17 cellular contexts compared by ENCODE assay signal in the genomic region with DNA sequence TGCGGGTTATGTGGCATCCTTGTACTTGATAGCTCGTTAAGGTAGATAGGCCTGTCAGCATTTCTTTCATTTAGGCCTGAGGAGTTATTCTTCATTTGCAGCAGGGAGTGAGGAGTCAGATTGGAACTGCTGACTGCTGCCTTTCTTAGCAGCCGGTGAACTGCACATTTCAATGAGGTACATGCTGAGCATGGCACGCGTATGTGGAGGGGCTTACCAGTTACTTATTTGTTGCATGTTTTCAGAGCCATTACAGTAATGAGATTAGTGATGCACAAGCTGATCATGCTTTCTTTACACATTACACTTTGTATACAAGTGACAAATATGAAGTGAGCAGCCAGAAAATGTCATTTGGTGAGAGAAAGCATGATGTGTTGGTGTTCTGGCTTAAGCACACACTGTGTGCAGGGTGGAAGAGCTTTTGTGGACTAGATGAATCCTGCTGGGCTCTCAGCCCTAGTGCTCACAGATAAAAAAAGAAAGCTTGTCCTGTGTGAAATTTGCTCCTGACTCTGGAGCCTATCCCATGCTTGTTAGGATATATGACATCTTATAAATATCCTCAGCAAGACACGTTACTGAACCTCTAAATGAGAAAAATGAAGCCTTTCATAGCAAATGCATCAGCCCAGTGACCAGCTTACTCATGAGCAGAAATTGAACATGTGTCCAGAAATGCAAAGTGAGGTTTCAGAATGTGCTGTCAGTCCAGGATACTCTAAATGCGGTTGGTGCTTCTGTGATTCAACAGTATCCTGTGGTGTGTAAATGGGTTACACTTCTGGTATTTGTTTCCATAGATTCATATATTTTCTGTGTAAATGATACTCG.
A peak's percentile ranks its signal among the peaks of the same experiment; 100 is the strongest.
DNase-seq lines count a peak whose midpoint lies in the region; ATAC-seq and TF ChIP-seq lines count a peak whose summit lies in the region.
"Had no signal": no experiment of that assay in that cellular context is flagged by ENCODE, and none has a peak within 500 bp of the region (broad histone marks: within the 10 kb centered on the region; RNA-seq: fewer than 3 reads in every experiment).

No MANE protein-coding gene starts in this region.

- TF ChIP-seq POLR2A in body of pancreas (IDR thresholded peaks at IDR 0.05) = no peak

- 65 to 72% methylated on average over 8 of the region's 8 CpGs for WGBS in body of pancreas, 2 donors

- H3K27ac Mint-ChIP-seq in WTC11 (peak overlapping the region; percentile 6; the same call in 1 of the 2 replicates), endothelial cell (ENCODE audit: unreplicated experiment) (no peak overlapping the region)
- H3K27ac Mint-ChIP-seq in naive thymus-derived CD4-positive, alpha-beta T cell = no peak overlapping the region
- H3K27ac Mint-ChIP-seq: activated naive CD8-positive, alpha-beta T cell treated with anti-CD3 and anti-CD28 coated beads, Interleukin-2, amount 10 ng/mL, durations not matched to agents 7 days and 5 days; activated T-cell treated with anti-CD3 and anti-CD28 coated beads, Interleukin-2, amount 50 U/mL, for 24 hours had no signal

- H3K4me3 ChIP-seq in naive thymus-derived CD4-positive, alpha-beta T cell (ENCODE audit: low read length) = no peak overlapping the region
- H3K4me3 ChIP-seq in body of pancreas = no peak overlapping the region
- H3K4me3 ChIP-seq: left lung, prostate gland had no signal

- CTCF ChIA-PET in WTC11 (lab: Charles Lee) = no interaction called here
- CTCF ChIA-PET in naive thymus-derived CD4-positive, alpha-beta T cell (lab: Charles Lee) = no interaction called here

- no peak overlapping the region for H3K27ac ChIP-seq in naive thymus-derived CD4-positive, alpha-beta T cell (ENCODE audit: low read depth, low read length)
- no peak overlapping the region for H3K27ac ChIP-seq in body of pancreas
- H3K27ac ChIP-seq: left lung, prostate gland had no signal

- H3K36me3 Mint-ChIP-seq in WTC11 (no peaks in the 10 kb centered on the region; the same call in 1 of the 2 replicates), endothelial cell (ENCODE audit: low read depth, unreplicated experiment) (no peaks in the 10 kb centered on the region)
- no peaks in the 10 kb centered on the region for H3K36me3 Mint-ChIP-seq in naive thymus-derived CD4-positive, alpha-beta T cell
- H3K36me3 Mint-ChIP-seq: activated naive CD8-positive, alpha-beta T cell treated with anti-CD3 and anti-CD28 coated beads, Interleukin-2, amount 10 ng/mL, durations not matched to agents 7 days and 5 days had no signal

- TF ChIP-seq CTCF in WTC11 (IDR thresholded peaks at IDR 0.05) (no peak), body of pancreas (IDR thresholded peaks at IDR 0.05) (no peak), endothelial cell (IDR thresholded peaks at IDR 0.05; ENCODE audit: unreplicated experiment) (no peak)

- no peaks in the 10 kb centered on the region for H3K4me1 ChIP-seq in naive thymus-derived CD4-positive, alpha-beta T cell (ENCODE audit: control insufficient read depth in 2 of 2, insufficient read depth in 2 of 2, low read length in 2 of 2)
- H3K4me1 ChIP-seq in body of pancreas = no peaks in the 10 kb centered on the region
- H3K4me1 ChIP-seq: left lung, prostate gland had no signal

- ATAC-seq in GM18520 (IDR thresholded peaks at IDR 0.05; ENCODE audit: unreplicated experiment) (peak; percentile 98), GM21423 (IDR thresholded peaks at IDR 0.05; ENCODE audit: unreplicated experiment) (peak; percentile 59), HG03039 (IDR thresholded peaks at IDR 0.05; ENCODE audit: unreplicated experiment) (peak; percentile 97), WTC11 (peak; percentile 56), body of pancreas (no peak)
- ATAC-seq in naive thymus-derived CD4-positive, alpha-beta T cell = no peak
- ATAC-seq: left lung had no signal

- DNase-seq in WTC11 (ENCODE audit: low spot score) (no peak), body of pancreas (no peak), endothelial cell (ENCODE audit: low spot score) (no peak), AML-193 (lab: John Stamatoyannopoulos, UW) (no peak)
- no peak for DNase-seq in naive thymus-derived CD4-positive, alpha-beta T cell
- DNase-seq: activated CD4-positive, alpha-beta T cell treated with anti-CD3 and anti-CD28 coated beads for 48 hours; activated naive CD8-positive, alpha-beta T cell treated with anti-CD3 and anti-CD28 coated beads, Interleukin-2, amount 10 ng/mL, durations not matched to agents 7 days and 5 days; activated T-cell treated with anti-CD3 and anti-CD28 coated beads, Interleukin-2, amount 50 U/mL, for 24 hours; central memory CD4-positive, alpha-beta T cell; left lung; NCI-H2171; SIG-M5; T1000 had no signal

- no peaks in the 10 kb centered on the region for H3K9me3 ChIP-seq in naive thymus-derived CD4-positive, alpha-beta T cell (ENCODE audit: control insufficient read depth in 2 of 3, low read length in 3 of 3)
- no peaks in the 10 kb centered on the region for H3K9me3 ChIP-seq in body of pancreas
- H3K9me3 ChIP-seq: prostate gland had no signal

- intact Hi-C loops in naive thymus-derived CD4-positive, alpha-beta T cell (cut with micrococcal nuclease) = no loop called here
- intact Hi-C loops in body of pancreas (cut with DNase I) = no loop called here

- H3K27me3 Mint-ChIP-seq in WTC11 (ENCODE audit: low read depth) (no peaks in the 10 kb centered on the region; the same call in 1 of the 2 replicates), endothelial cell (ENCODE audit: unreplicated experiment) (peaks cover 1% of the 10 kb centered on the region)
- H3K27me3 Mint-ChIP-seq in naive thymus-derived CD4-positive, alpha-beta T cell = no peaks in the 10 kb centered on the region
- H3K27me3 Mint-ChIP-seq: activated naive CD8-positive, alpha-beta T cell treated with anti-CD3 and anti-CD28 coated beads, Interleukin-2, amount 10 ng/mL, durations not matched to agents 7 days and 5 days; activated T-cell treated with anti-CD3 and anti-CD28 coated beads, Interleukin-2, amount 50 U/mL, for 24 hours had no signal

- H3K36me3 ChIP-seq in naive thymus-derived CD4-positive, alpha-beta T cell (ENCODE audit: control insufficient read depth in 2 of 3, insufficient read depth in 3 of 3, low read length in 3 of 3) = no peaks in the 10 kb centered on the region
- no peaks in the 10 kb centered on the region for H3K36me3 ChIP-seq in body of pancreas (replicated peaks in 1 of 2; ENCODE audit: insufficient read depth in 1 of 2, low read depth in 2 of 2)
- H3K36me3 ChIP-seq: left lung, prostate gland had no signal

- H3K9me3 Mint-ChIP-seq in WTC11 (peaks cover 4% of the 10 kb centered on the region; the same call in 1 of the 2 replicates), endothelial cell (ENCODE audit: unreplicated experiment) (no peaks in the 10 kb centered on the region)
- H3K9me3 Mint-ChIP-seq in naive thymus-derived CD4-positive, alpha-beta T cell = peaks cover 0 to 16% (median 0%) of the 10 kb centered on the region in 11 donors
- H3K9me3 Mint-ChIP-seq: activated naive CD8-positive, alpha-beta T cell treated with anti-CD3 and anti-CD28 coated beads, Interleukin-2, amount 10 ng/mL, durations not matched to agents 7 days and 5 days; activated T-cell treated with anti-CD3 and anti-CD28 coated beads, Interleukin-2, amount 50 U/mL, for 24 hours had no signal

- H3K4me1 Mint-ChIP-seq in WTC11 = peaks cover 24% of the 10 kb centered on the region
- no peaks in the 10 kb centered on the region for H3K4me1 Mint-ChIP-seq in naive thymus-derived CD4-positive, alpha-beta T cell
- H3K4me1 Mint-ChIP-seq in endothelial cell (ENCODE audit: unreplicated experiment) = no peaks in the 10 kb centered on the region
- H3K4me1 Mint-ChIP-seq: activated naive CD8-positive, alpha-beta T cell treated with anti-CD3 and anti-CD28 coated beads, Interleukin-2, amount 10 ng/mL, durations not matched to agents 7 days and 5 days had no signal

- no peak overlapping the region for H3K4me3 Mint-ChIP-seq in WTC11
- H3K4me3 Mint-ChIP-seq in naive thymus-derived CD4-positive, alpha-beta T cell = no peak overlapping the region
- no peak overlapping the region for H3K4me3 Mint-ChIP-seq in endothelial cell (ENCODE audit: unreplicated experiment)
- H3K4me3 Mint-ChIP-seq: activated naive CD8-positive, alpha-beta T cell treated with anti-CD3 and anti-CD28 coated beads, Interleukin-2, amount 10 ng/mL, durations not matched to agents 7 days and 5 days; activated T-cell treated with anti-CD3 and anti-CD28 coated beads, Interleukin-2, amount 50 U/mL, for 24 hours had no signal

- POLR2A ChIA-PET in WTC11 (lab: Charles Lee) = no interaction called here
- POLR2A ChIA-PET in naive thymus-derived CD4-positive, alpha-beta T cell (lab: Charles Lee) = no interaction called here

- no peaks in the 10 kb centered on the region for H3K27me3 ChIP-seq in naive thymus-derived CD4-positive, alpha-beta T cell (ENCODE audit: control insufficient read depth in 2 of 2, insufficient read depth in 2 of 2, low read length in 2 of 2)
- H3K27me3 ChIP-seq in body of pancreas = no peaks in the 10 kb centered on the region
- H3K27me3 ChIP-seq: left lung had no signal

TF ChIP-seq in WTC11, 78 proteins besides CTCF, POLR2A, EP300 and RAD21:
- TF ChIP-seq ATF3 (CRISPR knock-in tag; conservative IDR thresholded peaks at IDR 0.05) (no peak), ZNF263 (CRISPR knock-in tag; IDR thresholded peaks at IDR 0.05; ENCODE audit: low read depth) (no peak), FOXJ3 (CRISPR knock-in tag; IDR thresholded peaks at IDR 0.05; ENCODE audit: borderline replicate concordance) (no peak)

Comparison
In these comparisons a context has a peak if more than half of its experiments do, and no peak if none do; other contexts are left out.
1. ATAC-seq: peak in GM18520 (single experiment), GM21423 (single experiment), HG03039 (single experiment) and WTC11 (single experiment); none in naive thymus-derived CD4-positive, alpha-beta T cell (single experiment) and body of pancreas (single experiment).